ENCODE assay signal across 9 cellular contexts in genomic region chr3:32421991-32422859, GRCh38. TPM values are rescaled to one million over a fixed set of nuclear protein-coding genes. Genes with fewer than 3 reads are reported as not detected.
DNase-seq lines count a peak whose midpoint lies in the region; ATAC-seq, FAIRE-seq and TF ChIP-seq lines count a peak whose summit lies in the region.
"Had no signal": no experiment of that assay in that cellular context is flagged by ENCODE, and none has a peak within 500 bp of the region (broad histone marks: within the 10 kb centered on the region; RNA-seq: fewer than 3 reads in every experiment).

No MANE protein-coding gene starts in this region.

- no peak for TF ChIP-seq POLR2A in NB4 (IDR thresholded peaks at IDR 0.05; ENCODE audit: extremely low read depth, insufficient read length)

- H3K4me1 ChIP-seq in stomach smooth muscle (ENCODE audit: control insufficient read depth, insufficient read depth, low read length), result peaks cover 24% of the 10 kb centered on the region

- H3K27me3 ChIP-seq in stomach smooth muscle (ENCODE audit: control insufficient read depth in 1 of 2, insufficient read depth in 2 of 2, low read length in 2 of 2), result peaks cover 0 to 8% of the 10 kb centered on the region in 2 donors

- no peak for FAIRE-seq in frontal cortex (lab: Jason Lieb, UNC)

- no peak overlapping the region for H3K9ac ChIP-seq in stomach smooth muscle (ENCODE audit: low read length in 2 of 2)

- ATAC-seq in HG02981 (IDR thresholded peaks at IDR 0.05; ENCODE audit: unreplicated experiment), result no peak

- TF ChIP-seq CTCF in NB4 (IDR thresholded peaks at IDR 0.05; ENCODE audit: low read depth, low read length), result no peak

- DNase-seq in DMS 273 (lab: John Stamatoyannopoulos, UW; ENCODE audit: unreplicated experiment), result peak; percentile 65
- DNase-seq in NB4 (ENCODE audit: low read depth), result peak; percentile 70
- peak; percentile 76 for DNase-seq in amniotic epithelial cell (ENCODE audit: low read depth)
- DNase-seq in iris pigment epithelial cell (ENCODE audit: low read depth), result peak; percentile 60
- no peak for DNase-seq in frontal cortex (ENCODE audit: low spot score in 2 of 2)
- DNase-seq in cerebellar nuclear complex (lab: John Stamatoyannopoulos, UW), result no peak

- H3K4me3 ChIP-seq in NB4 (ENCODE audit: low read depth, low read length) (no peak overlapping the region), stomach smooth muscle (ENCODE audit: low read length in 2 of 2) (no peak overlapping the region)
- H3K4me3 ChIP-seq: SK-N-MC had no signal

- H3K36me3 ChIP-seq in stomach smooth muscle (ENCODE audit: control insufficient read depth in 2 of 2, insufficient read depth in 2 of 2, low read length in 2 of 2), result no peaks in the 10 kb centered on the region

- no peaks in the 10 kb centered on the region for H3K9me3 ChIP-seq in stomach smooth muscle (ENCODE audit: control insufficient read depth in 2 of 2, low read length in 2 of 2)

- H3K27ac ChIP-seq in stomach smooth muscle (ENCODE audit: low read length), result peak overlapping the region; percentile 41
- H3K27ac ChIP-seq: SK-N-MC had no signal

RNA-seq across cellular contexts. Expression of gene CMTM7, which starts 30.6 kb away (rescaled TPM):
- total RNA-seq in frontal cortex, result 0.41 TPM

Comparison
In these comparisons a context has a peak if more than half of its experiments do, and no peak if none do; other contexts are left out.
1. DNase-seq: peak in DMS 273 (single experiment), NB4 (single experiment), amniotic epithelial cell (single experiment) and iris pigment epithelial cell (single experiment); none in frontal cortex (0 of 2) and cerebellar nuclear complex (0 of 2).